ENCODE assay signal across 19 cellular contexts in genomic region chr13:79187917-79188699, GRCh38.
A peak's percentile ranks its signal among the peaks of the same experiment; 100 is the strongest.
DNase-seq lines count a peak whose midpoint lies in the region; ATAC-seq, FAIRE-seq and TF ChIP-seq lines count a peak whose summit lies in the region.
"Had no signal": no experiment of that assay in that cellular context is flagged by ENCODE, and none has a peak within 500 bp of the region (broad histone marks: within the 10 kb centered on the region; RNA-seq: fewer than 3 reads in every experiment).

No MANE protein-coding gene starts in this region.

- H2AFZ ChIP-seq in Loucy (ENCODE audit: low read length) (peak overlapping the region; percentile 13; the same call in 1 of the 2 replicates), GM12878 (ENCODE audit: control insufficient read depth, low read depth, low read length) (peak overlapping the region; percentile 33), PC-9 (no peak overlapping the region)

- TF ChIP-seq POLR2A in GM12891 (IDR thresholded peaks at IDR 0.05; ENCODE audit: low read depth, low read length) (no peak), GM12878 (IDR thresholded peaks at IDR 0.05; ENCODE audit: low read depth, low read length) (no peak)

- TF ChIP-seq EP300 in GM12878 (IDR thresholded peaks at IDR 0.05; ENCODE audit: borderline replicate concordance in 1 of 2, control insufficient read depth in 1 of 2, low read depth in 2 of 2, low read length in 2 of 2), result no peak

- intact Hi-C loops in GM12878 (cut with micrococcal nuclease; ENCODE audit: unreplicated experiment), result no loop called here
- intact Hi-C loops in PC-9 (cut with micrococcal nuclease; ENCODE audit: unreplicated experiment), result no loop called here

- H3K4me3 ChIP-seq in Loucy (ENCODE audit: low read length, poor library complexity, severe bottlenecking), result no peak overlapping the region
- H3K4me3 ChIP-seq in GM12878, result no peak overlapping the region
- H3K4me3 ChIP-seq in PC-9, result no peak overlapping the region
- H3K4me3 ChIP-seq in WERI-Rb-1 (ENCODE audit: low read depth, low read length), result no peak overlapping the region
- H3K4me3 ChIP-seq: Peyer's patch, testis had no signal

- H3K36me3 ChIP-seq in Loucy (ENCODE audit: insufficient read depth, low read length), result no peaks in the 10 kb centered on the region
- H3K36me3 ChIP-seq in GM12878 (ENCODE audit: control insufficient read depth in 2 of 2, insufficient read depth in 2 of 2, low read length in 1 of 2), result no peaks in the 10 kb centered on the region
- no peaks in the 10 kb centered on the region for H3K36me3 ChIP-seq in PC-9 (ENCODE audit: low read depth)
- no peaks in the 10 kb centered on the region for H3K36me3 ChIP-seq in WERI-Rb-1
- H3K36me3 ChIP-seq: neutrophil, Peyer's patch had no signal

- TF ChIP-seq CTCF in Loucy (conservative IDR thresholded peaks at IDR 0.05; ENCODE audit: low read length), result no peak
- no peak for TF ChIP-seq CTCF in GM12878 (IDR thresholded peaks at IDR 0.05 in 2 of 3, conservative IDR thresholded peaks at IDR 0.05 in 1 of 3; ENCODE audit: control insufficient read depth in 2 of 3, extremely low read depth in 1 of 3, insufficient read depth in 1 of 3, low read depth in 3 of 3, low read length in 3 of 3)
- TF ChIP-seq CTCF in PC-9 (conservative IDR thresholded peaks at IDR 0.05), result no peak
- TF ChIP-seq CTCF in WERI-Rb-1 (IDR thresholded peaks at IDR 0.05; ENCODE audit: low read depth, low read length), result no peak

- H3K9me2 ChIP-seq in Loucy (replicated peaks; ENCODE audit: low read depth, low read length), result no peaks in the 10 kb centered on the region
- no peaks in the 10 kb centered on the region for H3K9me2 ChIP-seq in PC-9 (ENCODE audit: insufficient read depth)

- ATAC-seq in GM21526 (IDR thresholded peaks at IDR 0.05; ENCODE audit: low FRiP score, unreplicated experiment), result peak; percentile 44
- peak; percentile 28; the same call in 1 of the 3 replicates for ATAC-seq in GM12878
- ATAC-seq: activated T-cell treated with anti-CD3 and anti-CD28 coated beads, Interleukin-2, amount 50 U/mL, for 72 hours; effector memory CD8-positive, alpha-beta T cell had no signal

- H3K9ac ChIP-seq in Loucy (ENCODE audit: low read depth, low read length, poor library complexity, severe bottlenecking) (no peak overlapping the region), GM12878 (ENCODE audit: control insufficient read depth, insufficient read depth, low read length) (no peak overlapping the region)

- H4K20me1 ChIP-seq in Loucy (ENCODE audit: insufficient read depth, low read length, poor library complexity, severe bottlenecking) (no peaks in the 10 kb centered on the region), GM12878 (ENCODE audit: control insufficient read depth, insufficient read depth) (no peaks in the 10 kb centered on the region), PC-9 (ENCODE audit: insufficient read depth) (no peaks in the 10 kb centered on the region)

- no peaks in the 10 kb centered on the region for H3K9me3 ChIP-seq in Loucy (ENCODE audit: insufficient read depth, low read depth, low read length)
- H3K9me3 ChIP-seq in GM12878 (replicated peaks; ENCODE audit: control insufficient read depth, insufficient read depth, low read length), result no peaks in the 10 kb centered on the region
- no peaks in the 10 kb centered on the region for H3K9me3 ChIP-seq in PC-9 (ENCODE audit: insufficient read depth, low read depth)
- H3K9me3 ChIP-seq in WERI-Rb-1 (ENCODE audit: severe bottlenecking), result no peaks in the 10 kb centered on the region
- H3K9me3 ChIP-seq: neutrophil, Peyer's patch, testis had no signal

- H3K79me2 ChIP-seq in Loucy (ENCODE audit: insufficient read depth, low read length) (no peaks in the 10 kb centered on the region), GM12878 (ENCODE audit: control insufficient read depth, insufficient read depth, low read length) (no peaks in the 10 kb centered on the region), PC-9 (ENCODE audit: low read depth) (no peaks in the 10 kb centered on the region)

- SMC1A ChIA-PET in GM12878 (lab: Charles Lee; ENCODE audit: uncharacterized antibody, unreplicated experiment), result interaction anchor here (0.7 to 0.9 kb wide), 3 partner anchors 11 to 334 kb away, joined by 3 read pairs; no protein-coding TSS in a partner anchor

- DNase-seq in GM12891 (ENCODE audit: insufficient read length, low spot score), result no peak
- DNase-seq in GM12878 (ENCODE audit: low read depth, low spot score), result no peak
- no peak for DNase-seq in PC-9
- DNase-seq in NCI-H2227 (lab: John Stamatoyannopoulos, UW; ENCODE audit: unreplicated experiment), result no peak
- no peak for DNase-seq in WERI-Rb-1
- DNase-seq: activated B cell treated with CpG ODN at 0.5 μM for 24 hours; activated T-cell treated with anti-CD3 and anti-CD28 coated beads, Interleukin-2, amount 50 U/mL, for 72 hours; CD4-positive, alpha-beta T cell; DMS79 treated with DMSO at 0.1 percent for 48 hours; effector memory CD8-positive, alpha-beta T cell; H7; immature natural killer cell; MV-4-11; Peyer's patch; testis had no signal

- CTCF ChIA-PET in GM12878 (lab: Yijun Ruan, JAX), result interaction anchor here (1.4 kb wide), 1 partner anchor 11 kb away, joined by 3 read pairs; no protein-coding TSS in a partner anchor
- CTCF ChIA-PET in PC-9 (lab: Charles Lee), result no interaction called here

- no peak overlapping the region for H3K27ac ChIP-seq in GM12878 (ENCODE audit: control insufficient read depth, insufficient read depth)
- H3K27ac ChIP-seq in PC-9, result no peak overlapping the region
- H3K27ac ChIP-seq in WERI-Rb-1, result no peak overlapping the region
- H3K27ac ChIP-seq: neutrophil, Peyer's patch, testis had no signal

- no peak for TF ChIP-seq RAD21 in GM12878 (IDR thresholded peaks at IDR 0.05; ENCODE audit: insufficient read depth, low read depth, low read length)

- H3K27me3 ChIP-seq in Loucy (ENCODE audit: insufficient read depth, low read length, poor library complexity, severe bottlenecking) (no peaks in the 10 kb centered on the region), GM12878 (replicated peaks in 1 of 2; ENCODE audit: control insufficient read depth in 2 of 2, insufficient read depth in 2 of 2, low read length in 1 of 2) (no peaks in the 10 kb centered on the region; a peak in 1 of 4 replicates), PC-9 (ENCODE audit: insufficient read depth, low read depth) (no peaks in the 10 kb centered on the region), WERI-Rb-1 (ENCODE audit: insufficient read depth, low read depth, severe bottlenecking) (no peaks in the 10 kb centered on the region)
- H3K27me3 ChIP-seq: neutrophil, Peyer's patch, testis had no signal

- no peaks in the 10 kb centered on the region for H3F3A ChIP-seq in Loucy (ENCODE audit: low read depth)
- no peaks in the 10 kb centered on the region for H3F3A ChIP-seq in PC-9 (ENCODE audit: insufficient read depth, low read depth)

- H3K4me1 ChIP-seq in Loucy (ENCODE audit: insufficient read depth, low read length, poor library complexity, severe bottlenecking) (peaks cover 33% of the 10 kb centered on the region), GM12878 (ENCODE audit: control insufficient read depth, insufficient read depth, low read length) (peaks cover 18% of the 10 kb centered on the region), PC-9 (replicated peaks; ENCODE audit: insufficient read depth) (no peaks in the 10 kb centered on the region)
- H3K4me1 ChIP-seq: Peyer's patch, testis had no signal

- BruUV-seq in GM12878 (replicated peaks; lab: Mats Ljungman, UMichigan), result no TSS peak
- no TSS peak for BruUV-seq in PC-9 (replicated peaks; lab: Mats Ljungman, UMichigan)

- 76% methylated on average over 3 of the region's 3 CpGs for WGBS in GM12878 (ENCODE audit: insufficient coverage, insufficient replicate concordance, low lambda C conversion rate, missing lambda C conversion rate)

- FAIRE-seq in GM12891 (lab: Jason Lieb, UNC) (peak; percentile 76), GM12878 (lab: Jason Lieb, UNC) (no peak)
- FAIRE-seq: astrocyte had no signal

- H3K4me2 ChIP-seq in Loucy (ENCODE audit: low read depth, low read length, poor library complexity, severe bottlenecking) (no peak overlapping the region), GM12878 (ENCODE audit: control insufficient read depth, insufficient read depth) (no peak overlapping the region), PC-9 (no peak overlapping the region)

- POLR2A ChIA-PET in GM12878 (lab: Charles Lee), result no interaction called here
- POLR2A ChIA-PET in PC-9 (lab: Charles Lee; ENCODE audit: unreplicated experiment), result no interaction called here

- in situ Hi-C loops in GM12878 (cut with MboI), result no loop called here

- RAD21 ChIA-PET in GM12878 (lab: Charles Lee; ENCODE audit: unreplicated experiment), result interaction anchor here (0.8 to 1.6 kb wide), 3 partner anchors 13 to 193 kb away, joined by 3 to 4 read pairs (median 3); no protein-coding TSS in a partner anchor

TF ChIP-seq in GM12891, 5 proteins besides CTCF, POLR2A, EP300 and RAD21:
- TF ChIP-seq SPI1 (IDR thresholded peaks at IDR 0.05; ENCODE audit: low read depth, low read length) (no peak), TAF1 (IDR thresholded peaks at IDR 0.05; ENCODE audit: low read depth, low read length) (no peak), POU2F2 (IDR thresholded peaks at IDR 0.05; ENCODE audit: low read depth, low read length) (no peak), PAX5 (IDR thresholded peaks at IDR 0.05; ENCODE audit: insufficient read depth, low read length, severe bottlenecking) (no peak), POLR2AphosphoS5 (IDR thresholded peaks at IDR 0.05; ENCODE audit: low read depth, low read length) (no peak)

TF ChIP-seq in GM12878, 131 proteins besides CTCF, POLR2A, EP300 and RAD21 (continues in another document):
- TF ChIP-seq ZSCAN29 (IDR thresholded peaks at IDR 0.05) (no peak), ELK1 (IDR thresholded peaks at IDR 0.05; ENCODE audit: low read depth, low read length) (no peak), POU2F2 (IDR thresholded peaks at IDR 0.05; ENCODE audit: borderline replicate concordance, low read depth, low read length) (no peak), TCF3 (IDR thresholded peaks at IDR 0.05; ENCODE audit: borderline replicate concordance, insufficient read depth, low read depth, low read length) (no peak), BMI1 (IDR thresholded peaks at IDR 0.05; ENCODE audit: borderline replicate concordance) (no peak), BRCA1 (IDR thresholded peaks at IDR 0.05; ENCODE audit: low read depth, low read length) (no peak)
